In the genomic region with DNA sequence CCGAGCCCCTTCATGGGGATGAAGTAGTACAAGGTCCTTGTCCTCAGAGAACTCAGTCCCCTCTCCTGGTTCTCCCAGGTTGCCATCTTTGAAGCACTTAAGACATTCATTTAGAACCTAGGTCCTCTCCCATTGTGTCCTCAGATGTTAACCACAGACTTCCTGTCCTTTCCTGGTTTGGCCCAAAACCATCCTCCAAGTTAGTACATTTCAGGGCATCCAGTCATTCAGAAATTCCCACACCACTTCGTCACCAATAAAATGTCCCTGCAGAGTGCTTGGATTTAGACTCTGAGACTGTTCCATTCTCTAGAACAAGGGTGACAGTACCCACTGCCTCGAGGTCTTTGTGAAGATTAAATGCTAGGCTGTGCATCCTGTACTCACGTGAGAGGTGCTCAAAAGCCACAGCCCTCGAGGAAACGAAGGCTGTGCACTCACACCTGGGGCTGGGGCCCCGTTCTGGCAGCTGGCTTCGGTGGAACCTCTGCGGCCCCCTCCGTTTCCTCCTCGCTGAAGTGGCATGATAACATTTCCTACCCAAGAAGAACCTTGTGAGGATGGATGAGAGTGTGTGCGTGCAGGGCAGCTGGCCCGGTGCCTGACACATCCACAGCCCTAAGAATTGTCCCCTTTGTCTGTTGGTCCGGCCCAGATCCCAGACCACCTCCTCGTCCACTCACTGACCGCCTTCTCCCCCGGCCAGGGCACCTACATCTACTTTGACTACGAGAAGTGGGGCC, we compare ENCODE assay signal across 12 cellular contexts. TPM values are rescaled to one million over a fixed set of nuclear protein-coding genes. Genes with fewer than 3 reads are reported as not detected.
A peak's percentile ranks its signal among the peaks of the same experiment; 100 is the strongest.
DNase-seq lines count a peak whose midpoint lies in the region; ATAC-seq, FAIRE-seq and TF ChIP-seq lines count a peak whose summit lies in the region.
"Had no signal": no experiment of that assay in that cellular context is flagged by ENCODE, and none has a peak within 500 bp of the region (broad histone marks: within the 10 kb centered on the region; RNA-seq: fewer than 3 reads in every experiment).

No MANE protein-coding gene starts in this region.

- no peak for DNase-seq in HepG2 (ENCODE audit: low spot score)
- DNase-seq in right lobe of liver: no peak
- DNase-seq in T-helper 17 cell: no peak
- DNase-seq in chondrocyte (ENCODE audit: low spot score): no peak
- no peak for DNase-seq in spleen
- DNase-seq in NCI-H128 (lab: John Stamatoyannopoulos, UW; ENCODE audit: unreplicated experiment): no peak
- no peak for DNase-seq in osteocyte (ENCODE audit: extremely low spot score, unreplicated experiment)
- DNase-seq in DMS53 (lab: John Stamatoyannopoulos, UW): no peak
- DNase-seq: NCI-H1694, sigmoid colon had no signal

- TF ChIP-seq RAD21 in HepG2 (CRISPR knock-in tag; IDR thresholded peaks at IDR 0.05): no peak

- H3K79me2 ChIP-seq in HepG2 (ENCODE audit: insufficient read depth, low read length): peaks cover 10% of the 10 kb centered on the region

- in situ Hi-C loops in HepG2 (cut with HindIII; ENCODE audit: extremely low pct_ligation_motif_present, low pct_unique_long_range_greater_than_20kb): no loop called here

- no peak for FAIRE-seq in HepG2 (lab: Jason Lieb, UNC)

- H3K4me3 Mint-ChIP-seq in T-helper 17 cell (peak overlapping the region; percentile 25), chondrocyte (ENCODE audit: unreplicated experiment) (no peak overlapping the region), osteocyte (ENCODE audit: unreplicated experiment) (no peak overlapping the region)

- POLR2A ChIA-PET in HepG2 (lab: Yijun Ruan, JAX): no interaction called here

- H3K9me3 Mint-ChIP-seq in chondrocyte (ENCODE audit: low read depth): no peaks in the 10 kb centered on the region
- no peaks in the 10 kb centered on the region for H3K9me3 Mint-ChIP-seq in osteocyte (ENCODE audit: unreplicated experiment)

- intact Hi-C loops in HepG2 (cut with micrococcal nuclease; ENCODE audit: unreplicated experiment): no loop called here
- intact Hi-C loops in right lobe of liver (cut with DNase I): no loop called here
- intact Hi-C loops in spleen (cut with DNase I; ENCODE audit: low total_unique reads): no loop called here

- H3K4me3 ChIP-seq in HepG2 (replicated peaks in 1 of 3; ENCODE audit: insufficient read depth in 1 of 3, low read depth in 2 of 3, low read length in 3 of 3) (no peak overlapping the region), right lobe of liver (no peak overlapping the region), spleen (no peak overlapping the region)
- H3K4me3 ChIP-seq: BLaER1 treated with 17β-estradiol and CSF1 and Interleukin-3, amounts not matched to agents 10 nM and 100 nM; mucosa of descending colon; sigmoid colon had no signal

- H3K36me3 ChIP-seq in HepG2 (replicated peaks in 1 of 2; ENCODE audit: control insufficient read depth in 1 of 2, insufficient read depth in 2 of 2, low read length in 2 of 2): peaks cover 26 to 79% of the 10 kb centered on the region in 2 experiments
- H3K36me3 ChIP-seq in right lobe of liver: peaks cover 4 to 81% (median 30%) of the 10 kb centered on the region in 4 donors
- H3K36me3 ChIP-seq in spleen: peaks cover 2 to 87% (median 84%) of the 10 kb centered on the region in 6 donors

- peaks cover 14% of the 10 kb centered on the region for H3K36me3 Mint-ChIP-seq in T-helper 17 cell (ENCODE audit: low read depth)
- H3K36me3 Mint-ChIP-seq in chondrocyte (ENCODE audit: low read depth): peaks cover 31% of the 10 kb centered on the region
- peaks cover 34% of the 10 kb centered on the region for H3K36me3 Mint-ChIP-seq in osteocyte (ENCODE audit: unreplicated experiment)

- no peaks in the 10 kb centered on the region for H4K20me1 ChIP-seq in HepG2 (ENCODE audit: insufficient read depth, low read length)

- H3K9ac ChIP-seq in HepG2 (ENCODE audit: insufficient read depth, low read depth, low read length): no peak overlapping the region

- H3K27me3 ChIP-seq in HepG2 (ENCODE audit: control insufficient read depth in 1 of 2, insufficient read depth in 2 of 2, low read length in 2 of 2) (no peaks in the 10 kb centered on the region), right lobe of liver (no peaks in the 10 kb centered on the region), spleen (replicated peaks in 1 of 7) (no peaks in the 10 kb centered on the region)
- H3K27me3 ChIP-seq: BLaER1 treated with 17β-estradiol and CSF1 and Interleukin-3, amounts not matched to agents 10 nM and 100 nM; sigmoid colon had no signal

- H3K4me2 ChIP-seq in HepG2 (ENCODE audit: low read depth, low read length): no peak overlapping the region
- H3K4me2 ChIP-seq: BLaER1 treated with 17β-estradiol and CSF1 and Interleukin-3, amounts not matched to agents 10 nM and 100 nM had no signal

- TF ChIP-seq POLR2A in HepG2 (IDR thresholded peaks at IDR 0.05; ENCODE audit: insufficient read depth in 1 of 2, low read depth in 2 of 2, low read length in 2 of 2) (peak; percentile 6 to 51; a peak in 2 of 4 replicates), right lobe of liver (IDR thresholded peaks at IDR 0.05) (no peak), spleen (IDR thresholded peaks at IDR 0.05) (no peak)

- no peaks in the 10 kb centered on the region for H3K9me3 ChIP-seq in HepG2 (ENCODE audit: low read length)
- H3K9me3 ChIP-seq in right lobe of liver: no peaks in the 10 kb centered on the region
- H3K9me3 ChIP-seq in T-helper 17 cell (ENCODE audit: control insufficient read depth, low read length, poor library complexity, severe bottlenecking): no peaks in the 10 kb centered on the region
- H3K9me3 ChIP-seq in spleen: no peaks in the 10 kb centered on the region
- H3K9me3 ChIP-seq: BLaER1 treated with 17β-estradiol and CSF1 and Interleukin-3, amounts not matched to agents 10 nM and 100 nM; mucosa of descending colon; sigmoid colon had no signal

- peaks cover 37% of the 10 kb centered on the region for H3K4me1 Mint-ChIP-seq in T-helper 17 cell
- peaks cover 22% of the 10 kb centered on the region for H3K4me1 Mint-ChIP-seq in chondrocyte (ENCODE audit: low read depth)
- peaks cover 21% of the 10 kb centered on the region for H3K4me1 Mint-ChIP-seq in osteocyte (ENCODE audit: unreplicated experiment)

- CTCF ChIA-PET in HepG2 (lab: Yijun Ruan, JAX; ENCODE audit: low intra/inter-chr PET ratio, low total read pairs): no interaction called here

- H3K27ac ChIP-seq in HepG2 (ENCODE audit: extremely low read length, insufficient read depth, low read length) (no peak overlapping the region), right lobe of liver (no peak overlapping the region), spleen (peak overlapping the region in 5 of 8 donors; percentile 20 to 68 (median 50))
- H3K27ac ChIP-seq: BLaER1 treated with 17β-estradiol and CSF1 and Interleukin-3, amounts not matched to agents 10 nM and 100 nM had no signal

- TF ChIP-seq CTCF in HepG2 (CRISPR knock-in tag; IDR thresholded peaks at IDR 0.05): no peak
- TF ChIP-seq CTCF in right lobe of liver (IDR thresholded peaks at IDR 0.05): no peak
- TF ChIP-seq CTCF in chondrocyte (IDR thresholded peaks at IDR 0.05): no peak
- TF ChIP-seq CTCF in spleen (IDR thresholded peaks at IDR 0.05 in 8 of 11, conservative IDR thresholded peaks at IDR 0.05 in 3 of 11): no peak
- no peak for TF ChIP-seq CTCF in osteocyte (IDR thresholded peaks at IDR 0.05)

- ATAC-seq in HepG2 (no peak), right lobe of liver (no peak), T-helper 17 cell (peak; percentile 3)
- ATAC-seq: mucosa of descending colon had no signal

- H3K4me1 ChIP-seq in HepG2 (ENCODE audit: insufficient read depth, low read length): peaks cover 13% of the 10 kb centered on the region
- H3K4me1 ChIP-seq in right lobe of liver: peaks cover 0 to 10% (median 0%) of the 10 kb centered on the region in 4 donors
- peaks cover 8 to 64% (median 40%) of the 10 kb centered on the region in 6 donors for H3K4me1 ChIP-seq in spleen

- H2AFZ ChIP-seq in HepG2 (ENCODE audit: low read length): no peak overlapping the region

- 97% methylated on average over 16 of the region's 18 CpGs for WGBS in HepG2 (ENCODE audit: low lambda C conversion rate)
- 62% methylated on average over 9 of the region's 18 CpGs for WGBS in right lobe of liver (ENCODE audit: insufficient coverage, low coverage, low lambda C conversion rate, missing lambda C conversion rate)
- 48 to 55% (median 52%) methylated on average over 15 to 18 of the region's 18 CpGs for WGBS in spleen, 5 donors

- H3K27ac Mint-ChIP-seq in T-helper 17 cell (peak overlapping the region; percentile 81), chondrocyte (ENCODE audit: unreplicated experiment) (peak overlapping the region; percentile 3), osteocyte (ENCODE audit: unreplicated experiment) (no peak overlapping the region)

- H3K27me3 Mint-ChIP-seq in T-helper 17 cell: no peaks in the 10 kb centered on the region
- no peaks in the 10 kb centered on the region for H3K27me3 Mint-ChIP-seq in chondrocyte (ENCODE audit: low read depth)
- no peaks in the 10 kb centered on the region for H3K27me3 Mint-ChIP-seq in osteocyte (ENCODE audit: unreplicated experiment)

- BruUV-seq in HepG2 (replicated peaks; lab: Mats Ljungman, UMichigan): TSS peak; percentile 35

- TF ChIP-seq EP300 in HepG2 (IDR thresholded peaks at IDR 0.05; ENCODE audit: low read depth in 2 of 2, low read length in 2 of 2): no peak
- TF ChIP-seq EP300 in HepG2 (CRISPR knock-in tag; IDR thresholded peaks at IDR 0.05; ENCODE audit: borderline replicate concordance): no peak

RNA-seq across cellular contexts. Expression of a gene that starts 4.7 kb away (rescaled TPM):
- total RNA-seq in HepG2 (2016; rRNA removed; fragmentation: Illumina TruSeq; extraction: Trizol) (3.8 and 4.0 TPM in 2 replicates), right lobe of liver (1 to 10 TPM; 1.2 to 3.5 (median 3.2) TPM), T-helper 17 cell (1 to 10 TPM; 8.0 to 9.0 TPM), chondrocyte (4.4 to 6.0 TPM (median 4.5 TPM) in 3 replicates), spleen (10 to 100 TPM in 2 of 7 donors, 1 to 10 TPM in 5; 7.5 to 12.1 (median 9.0) TPM), osteocyte (5.6 and 7.1 TPM in 2 replicates)
- total RNA-seq in HepG2 (2016; cell fraction: cytosol; rRNA removed; fragmentation: Illumina TruSeq; extraction: Trizol; ENCODE audit: low read depth): 1.9 and 2.2 TPM in 2 replicates
- 4.3 and 4.8 TPM in 2 replicates for total RNA-seq in HepG2 (2016; cell fraction: insoluble cytoplasmic fraction; rRNA removed; fragmentation: Illumina TruSeq; extraction: Trizol)
- 1.6 and 1.8 TPM in 2 replicates for total RNA-seq in HepG2 (2016; cell fraction: membrane; rRNA removed; fragmentation: Illumina TruSeq; extraction: Trizol)
- total RNA-seq in HepG2 (2016; cell fraction: nucleus; rRNA removed; fragmentation: Illumina TruSeq; extraction: Trizol): 2.2 and 2.7 TPM in 2 replicates
- polyA plus RNA-seq in HepG2 (2011; rRNA removed) (1.8 and 2.0 TPM in 2 replicates), spleen (10 to 100 TPM in 1 of 3 donors, 1 to 10 TPM in 2; 7.4 to 14.6 (median 9.1) TPM)
- 2.1 and 2.4 TPM in 2 replicates for polyA plus RNA-seq in HepG2 (2011; cell fraction: cytosol; rRNA removed)
- polyA plus RNA-seq in HepG2 (2011; cell fraction: nucleus; rRNA removed): 1.8 and 2.0 TPM in 2 replicates
- 2.6 TPM in 2 replicates for polyA plus RNA-seq in HepG2 (2012)
- polyA plus RNA-seq in HepG2 (2016; cell fraction: cytosol; fragmentation: Illumina TruSeq; extraction: Trizol; ENCODE audit: low read depth): 1.6 TPM in 2 replicates
- 4.4 and 4.9 TPM in 2 replicates for polyA plus RNA-seq in HepG2 (2016; cell fraction: insoluble cytoplasmic fraction; fragmentation: Illumina TruSeq; extraction: Trizol; ENCODE audit: low read depth)
- polyA plus RNA-seq in HepG2 (2016; cell fraction: membrane; fragmentation: Illumina TruSeq; extraction: Trizol; ENCODE audit: low read depth): 1.0 TPM in 2 replicates
- 2.7 and 3.1 TPM in 2 replicates for polyA plus RNA-seq in HepG2 (2016; cell fraction: nucleus; fragmentation: Illumina TruSeq; extraction: Trizol; ENCODE audit: insufficient read depth, low read depth)
- 0.40 and 0.48 TPM in 2 replicates for polyA minus RNA-seq in HepG2 (2011; rRNA and poly(A)+ RNA removed; ENCODE audit: low replicate concordance)
- polyA minus RNA-seq in HepG2 (2011; cell fraction: cytosol; rRNA and poly(A)+ RNA removed): 0.79 and 1.1 TPM in 2 replicates
- polyA minus RNA-seq in HepG2 (2011; cell fraction: nucleus; rRNA and poly(A)+ RNA removed): 1.7 and 1.9 TPM in 2 replicates

RNA-seq across cellular contexts. Expression of a gene that starts 17.2 kb away (rescaled TPM):
- total RNA-seq in HepG2 (2016; rRNA removed; fragmentation: Illumina TruSeq; extraction: Trizol): 5.8 and 7.6 TPM in 2 replicates
- 4.0 and 5.5 TPM in 2 replicates for total RNA-seq in HepG2 (2016; cell fraction: cytosol; rRNA removed; fragmentation: Illumina TruSeq; extraction: Trizol; ENCODE audit: low read depth)
- total RNA-seq in HepG2 (2016; cell fraction: insoluble cytoplasmic fraction; rRNA removed; fragmentation: Illumina TruSeq; extraction: Trizol): 6.1 and 8.1 TPM in 2 replicates
- total RNA-seq in HepG2 (2016; cell fraction: membrane; rRNA removed; fragmentation: Illumina TruSeq; extraction: Trizol): 11.8 and 13.1 TPM in 2 replicates
- total RNA-seq in HepG2 (2016; cell fraction: nucleus; rRNA removed; fragmentation: Illumina TruSeq; extraction: Trizol): 11.3 and 13.6 TPM in 2 replicates
- polyA plus RNA-seq in HepG2 (2011; rRNA removed): 4.3 and 4.9 TPM in 2 replicates
- 4.0 and 4.5 TPM in 2 replicates for polyA plus RNA-seq in HepG2 (2011; cell fraction: cytosol; rRNA removed)
- 21.1 and 21.5 TPM in 2 replicates for polyA plus RNA-seq in HepG2 (2011; cell fraction: nucleus; rRNA removed)
- 18.8 and 22.7 TPM in 2 replicates for polyA plus RNA-seq in HepG2 (2012)
- polyA plus RNA-seq in HepG2 (2016; cell fraction: cytosol; fragmentation: Illumina TruSeq; extraction: Trizol; ENCODE audit: low read depth): 7.9 TPM in 2 replicates
- polyA plus RNA-seq in HepG2 (2016; cell fraction: insoluble cytoplasmic fraction; fragmentation: Illumina TruSeq; extraction: Trizol; ENCODE audit: low read depth): 25.5 and 38.4 TPM in 2 replicates
- 11.9 and 12.9 TPM in 2 replicates for polyA plus RNA-seq in HepG2 (2016; cell fraction: membrane; fragmentation: Illumina TruSeq; extraction: Trizol; ENCODE audit: low read depth)
- 58.2 and 71.4 TPM in 2 replicates for polyA plus RNA-seq in HepG2 (2016; cell fraction: nucleus; fragmentation: Illumina TruSeq; extraction: Trizol; ENCODE audit: insufficient read depth, low read depth)
- 6.7 and 8.6 TPM in 2 replicates for polyA minus RNA-seq in HepG2 (2011; rRNA and poly(A)+ RNA removed; ENCODE audit: low replicate concordance)
- polyA minus RNA-seq in HepG2 (2011; cell fraction: cytosol; rRNA and poly(A)+ RNA removed): 13.1 and 16.9 TPM in 2 replicates
- polyA minus RNA-seq in HepG2 (2011; cell fraction: nucleus; rRNA and poly(A)+ RNA removed): 7.5 and 10.3 TPM in 2 replicates
- total RNA-seq in right lobe of liver: 10 to 100 TPM in 5 of 6 experiments, 1 to 10 TPM in 1; 7.1 to 21.6 (median 15.5) TPM
- 10 to 100 TPM; 44.5 to 45.4 TPM for total RNA-seq in T-helper 17 cell
- total RNA-seq in chondrocyte: 33.1 to 47.3 TPM (median 33.7 TPM) in 3 replicates
- 10 to 100 TPM; 40.7 to 56.1 (median 48.2) TPM for total RNA-seq in spleen
- polyA plus RNA-seq in spleen: 10 to 100 TPM; 17.7 to 34.3 (median 24.6) TPM
- total RNA-seq in osteocyte: 47.1 and 50.5 TPM in 2 replicates

RNA-seq across cellular contexts. Expression of a gene that starts 18.2 kb away (rescaled TPM):
- total RNA-seq in HepG2 (2016; rRNA removed; fragmentation: Illumina TruSeq; extraction: Trizol) (0.24 TPM in 1 of 2 replicates, not detected in the other), right lobe of liver (1 to 10 TPM in 3 of 6 experiments, under 1 TPM in 3; 0.18 to 2.4 (median 1.1) TPM), T-helper 17 cell (1 to 10 TPM; 1.3 to 3.1 TPM), chondrocyte (0.73 to 3.7 TPM (median 3.2 TPM) in 3 replicates), spleen (1 to 10 TPM in 3 of 7 donors, under 1 TPM in 2, not detected in 2; 0.51 to 4.0 (median 1.0) TPM), osteocyte (2.0 and 2.7 TPM in 2 replicates)
- total RNA-seq in HepG2 (2016; cell fraction: cytosol; rRNA removed; fragmentation: Illumina TruSeq; extraction: Trizol; ENCODE audit: low read depth): not detected in 2 replicates
- total RNA-seq in HepG2 (2016; cell fraction: insoluble cytoplasmic fraction; rRNA removed; fragmentation: Illumina TruSeq; extraction: Trizol): 0.15 TPM in 1 of 2 replicates, not detected in the other
- total RNA-seq in HepG2 (2016; cell fraction: membrane; rRNA removed; fragmentation: Illumina TruSeq; extraction: Trizol): 0.41 TPM in 1 of 2 replicates, not detected in the other
- total RNA-seq in HepG2 (2016; cell fraction: nucleus; rRNA removed; fragmentation: Illumina TruSeq; extraction: Trizol): not detected in 2 replicates
- polyA plus RNA-seq in HepG2 (2011; rRNA removed) (0.13 and 0.35 TPM in 2 replicates), spleen (under 1 TPM; 0.12 to 0.86 (median 0.22) TPM)
- 0.08 and 0.15 TPM in 2 replicates for polyA plus RNA-seq in HepG2 (2011; cell fraction: cytosol; rRNA removed)
- 1.8 and 1.9 TPM in 2 replicates for polyA plus RNA-seq in HepG2 (2011; cell fraction: nucleus; rRNA removed)
- polyA plus RNA-seq in HepG2 (2012): 0.41 and 0.86 TPM in 2 replicates
- 0.26 TPM in 1 of 2 replicates, not detected in the other for polyA plus RNA-seq in HepG2 (2016; cell fraction: cytosol; fragmentation: Illumina TruSeq; extraction: Trizol; ENCODE audit: low read depth)
- polyA plus RNA-seq in HepG2 (2016; cell fraction: insoluble cytoplasmic fraction; fragmentation: Illumina TruSeq; extraction: Trizol; ENCODE audit: low read depth): not detected in 2 replicates
- polyA plus RNA-seq in HepG2 (2016; cell fraction: membrane; fragmentation: Illumina TruSeq; extraction: Trizol; ENCODE audit: low read depth): 0.10 and 0.50 TPM in 2 replicates
- polyA plus RNA-seq in HepG2 (2016; cell fraction: nucleus; fragmentation: Illumina TruSeq; extraction: Trizol; ENCODE audit: insufficient read depth, low read depth): 0.73 TPM in 1 of 2 replicates, not detected in the other
- 0.12 and 0.35 TPM in 2 replicates for polyA minus RNA-seq in HepG2 (2011; rRNA and poly(A)+ RNA removed; ENCODE audit: low replicate concordance)
- not detected in 2 replicates for polyA minus RNA-seq in HepG2 (2011; cell fraction: cytosol; rRNA and poly(A)+ RNA removed)
- polyA minus RNA-seq in HepG2 (2011; cell fraction: nucleus; rRNA and poly(A)+ RNA removed): 0.87 TPM in 1 of 2 replicates, not detected in the other

RNA-seq across cellular contexts. Expression of a gene that starts 34.6 kb away (rescaled TPM):
- 9.0 and 22.2 TPM in 2 replicates for total RNA-seq in HepG2 (2016; rRNA removed; fragmentation: Illumina TruSeq; extraction: Trizol)
- total RNA-seq in HepG2 (2016; cell fraction: cytosol; rRNA removed; fragmentation: Illumina TruSeq; extraction: Trizol; ENCODE audit: low read depth): 6.0 and 7.0 TPM in 2 replicates
- 9.8 and 24.6 TPM in 2 replicates for total RNA-seq in HepG2 (2016; cell fraction: insoluble cytoplasmic fraction; rRNA removed; fragmentation: Illumina TruSeq; extraction: Trizol)
- 10.9 and 16.4 TPM in 2 replicates for total RNA-seq in HepG2 (2016; cell fraction: membrane; rRNA removed; fragmentation: Illumina TruSeq; extraction: Trizol)
- 22.1 and 22.7 TPM in 2 replicates for total RNA-seq in HepG2 (2016; cell fraction: nucleus; rRNA removed; fragmentation: Illumina TruSeq; extraction: Trizol)
- polyA plus RNA-seq in HepG2 (2011; rRNA removed): 25.5 and 42.2 TPM in 2 replicates
- 14.0 and 19.6 TPM in 2 replicates for polyA plus RNA-seq in HepG2 (2011; cell fraction: cytosol; rRNA removed)
- 62.9 and 70.0 TPM in 2 replicates for polyA plus RNA-seq in HepG2 (2011; cell fraction: nucleus; rRNA removed)
- 26.2 and 43.9 TPM in 2 replicates for polyA plus RNA-seq in HepG2 (2012)
- 5.9 and 6.3 TPM in 2 replicates for polyA plus RNA-seq in HepG2 (2016; cell fraction: cytosol; fragmentation: Illumina TruSeq; extraction: Trizol; ENCODE audit: low read depth)
- polyA plus RNA-seq in HepG2 (2016; cell fraction: insoluble cytoplasmic fraction; fragmentation: Illumina TruSeq; extraction: Trizol; ENCODE audit: low read depth): 14.0 and 15.8 TPM in 2 replicates
- 15.2 and 15.3 TPM in 2 replicates for polyA plus RNA-seq in HepG2 (2016; cell fraction: membrane; fragmentation: Illumina TruSeq; extraction: Trizol; ENCODE audit: low read depth)
- 55.8 and 59.3 TPM in 2 replicates for polyA plus RNA-seq in HepG2 (2016; cell fraction: nucleus; fragmentation: Illumina TruSeq; extraction: Trizol; ENCODE audit: insufficient read depth, low read depth)
- 43.8 and 78.6 TPM in 2 replicates for polyA minus RNA-seq in HepG2 (2011; rRNA and poly(A)+ RNA removed; ENCODE audit: low replicate concordance)
- polyA minus RNA-seq in HepG2 (2011; cell fraction: cytosol; rRNA and poly(A)+ RNA removed): 25.2 and 27.9 TPM in 2 replicates
- 11.7 and 13.1 TPM in 2 replicates for polyA minus RNA-seq in HepG2 (2011; cell fraction: nucleus; rRNA and poly(A)+ RNA removed)
- 10 to 100 TPM; 26.6 to 57.7 (median 32.9) TPM for total RNA-seq in right lobe of liver
- total RNA-seq in T-helper 17 cell: 10 to 100 TPM; 18.4 to 24.5 TPM
- total RNA-seq in chondrocyte: 71.4 to 83.8 TPM (median 76.6 TPM) in 3 replicates
- 100 to 1,000 TPM in 3 of 7 donors, 10 to 100 TPM in 4; 65.1 to 208 (median 85.9) TPM for total RNA-seq in spleen
- polyA plus RNA-seq in spleen: 10 to 100 TPM; 12.0 to 19.4 (median 14.7) TPM
- 81.8 and 85.2 TPM in 2 replicates for total RNA-seq in osteocyte

RNA-seq across cellular contexts. Expression of a gene that starts 36.3 kb away (rescaled TPM):
- total RNA-seq in HepG2 (2016; rRNA removed; fragmentation: Illumina TruSeq; extraction: Trizol) (64.8 and 65.4 TPM in 2 replicates), right lobe of liver (10 to 100 TPM; 11.8 to 31.9 (median 17.9) TPM), T-helper 17 cell (1 to 10 TPM; 8.1 to 8.9 TPM), chondrocyte (39.6 to 46.2 TPM (median 40.5 TPM) in 3 replicates), spleen (100 to 1,000 TPM in 1 of 7 donors, 10 to 100 TPM in 6; 32.2 to 109 (median 45.5) TPM), osteocyte (51.1 and 53.7 TPM in 2 replicates)
- total RNA-seq in HepG2 (2016; cell fraction: cytosol; rRNA removed; fragmentation: Illumina TruSeq; extraction: Trizol; ENCODE audit: low read depth): 15.4 and 16.0 TPM in 2 replicates
- 63.3 and 68.4 TPM in 2 replicates for total RNA-seq in HepG2 (2016; cell fraction: insoluble cytoplasmic fraction; rRNA removed; fragmentation: Illumina TruSeq; extraction: Trizol)
- total RNA-seq in HepG2 (2016; cell fraction: membrane; rRNA removed; fragmentation: Illumina TruSeq; extraction: Trizol): 33.2 and 37.1 TPM in 2 replicates
- total RNA-seq in HepG2 (2016; cell fraction: nucleus; rRNA removed; fragmentation: Illumina TruSeq; extraction: Trizol): 20.1 and 23.9 TPM in 2 replicates
- polyA plus RNA-seq in HepG2 (2011; rRNA removed) (55.1 and 62.6 TPM in 2 replicates), spleen (10 to 100 TPM; 25.5 to 45.2 (median 37.5) TPM)
- 64.8 and 96.9 TPM in 2 replicates for polyA plus RNA-seq in HepG2 (2011; cell fraction: cytosol; rRNA removed)
- polyA plus RNA-seq in HepG2 (2011; cell fraction: nucleus; rRNA removed): 39.4 and 39.7 TPM in 2 replicates
- 36.9 and 37.0 TPM in 2 replicates for polyA plus RNA-seq in HepG2 (2012)
- 19.8 and 21.5 TPM in 2 replicates for polyA plus RNA-seq in HepG2 (2016; cell fraction: cytosol; fragmentation: Illumina TruSeq; extraction: Trizol; ENCODE audit: low read depth)
- polyA plus RNA-seq in HepG2 (2016; cell fraction: insoluble cytoplasmic fraction; fragmentation: Illumina TruSeq; extraction: Trizol; ENCODE audit: low read depth): 66.3 and 66.4 TPM in 2 replicates
- 28.2 and 30.6 TPM in 2 replicates for polyA plus RNA-seq in HepG2 (2016; cell fraction: membrane; fragmentation: Illumina TruSeq; extraction: Trizol; ENCODE audit: low read depth)
- 31.1 and 43.4 TPM in 2 replicates for polyA plus RNA-seq in HepG2 (2016; cell fraction: nucleus; fragmentation: Illumina TruSeq; extraction: Trizol; ENCODE audit: insufficient read depth, low read depth)
- 43.3 and 70.9 TPM in 2 replicates for polyA minus RNA-seq in HepG2 (2011; rRNA and poly(A)+ RNA removed; ENCODE audit: low replicate concordance)
- polyA minus RNA-seq in HepG2 (2011; cell fraction: cytosol; rRNA and poly(A)+ RNA removed): 29.5 and 30.6 TPM in 2 replicates
- polyA minus RNA-seq in HepG2 (2011; cell fraction: nucleus; rRNA and poly(A)+ RNA removed): 10.3 and 10.7 TPM in 2 replicates

Comparison
In these comparisons a context has a peak if more than half of its experiments do, and no peak if none do; other contexts are left out.
1. POLR2A ChIP-seq: peak in HepG2 (2 of 2); none in right lobe of liver (single experiment) and spleen (0 of 3).
2. H3K27ac ChIP-seq: peak in spleen (5 of 8); none in HepG2 (single experiment) and right lobe of liver (0 of 3).